In genomic region chr10:91635401-91636400, GRCh38 we compare ENCODE assay signal across 8 cellular contexts. TPM values are rescaled to one million over a fixed set of nuclear protein-coding genes. Genes with fewer than 3 reads are reported as not detected.
DNase-seq lines count a peak whose midpoint lies in the region; ATAC-seq and TF ChIP-seq lines count a peak whose summit lies in the region.

No MANE protein-coding gene starts in this region.

- no peak overlapping the region for H3K4me3 ChIP-seq in WI38 (ENCODE audit: low read depth, low read length)
- no peak overlapping the region for H3K4me3 ChIP-seq in mesendoderm (ENCODE audit: low read length)
- no peak overlapping the region for H3K4me3 ChIP-seq in suprapubic skin

- intact Hi-C loops in CD4-positive, alpha-beta T cell (cut with DNase I, micrococcal nuclease): loop anchor here (1.0 to 10.0 kb wide), 6 partner anchors 246 to 629 kb away; partner anchors contain the start of gene FGFBP3 (in 1 of the 2)

- no peaks in the 10 kb centered on the region for H3K79me1 ChIP-seq in mesendoderm (ENCODE audit: low read length)

- H3K27ac ChIP-seq in CD4-positive, alpha-beta T cell (ENCODE audit: low read depth, low read length): no peak overlapping the region
- H3K27ac ChIP-seq in mesendoderm (ENCODE audit: low read depth, low read length): no peak overlapping the region
- H3K27ac ChIP-seq in suprapubic skin: no peak overlapping the region

- H3K18ac ChIP-seq in mesendoderm (ENCODE audit: low read length): no peak overlapping the region

- CTCF ChIA-PET in CD4-positive, alpha-beta T cell (lab: Charles Lee): interaction anchor here (0.6 to 3.2 kb wide), 6 partner anchors 9 to 756 kb away, joined by 3 to 15 read pairs (median 4); no protein-coding TSS in a partner anchor

- no peaks in the 10 kb centered on the region for H3K9me3 ChIP-seq in CD4-positive, alpha-beta T cell (ENCODE audit: control insufficient read depth, low read length)
- no peaks in the 10 kb centered on the region for H3K9me3 ChIP-seq in suprapubic skin

- no peaks in the 10 kb centered on the region for H3K36me3 ChIP-seq in mesendoderm (ENCODE audit: control insufficient read depth, insufficient read depth, low read length)
- H3K36me3 ChIP-seq in suprapubic skin: no peaks in the 10 kb centered on the region

- no peak overlapping the region for H3K23ac ChIP-seq in mesendoderm (ENCODE audit: low read length)

- no peak for TF ChIP-seq POLR2A in suprapubic skin (IDR thresholded peaks at IDR 0.05)

- peaks cover 43% of the 10 kb centered on the region for H3K27me3 ChIP-seq in CD4-positive, alpha-beta T cell (ENCODE audit: control insufficient read depth, insufficient read depth, low read length)
- H3K27me3 ChIP-seq in mesendoderm (ENCODE audit: insufficient read depth, low read length, poor library complexity) (no peaks in the 10 kb centered on the region), suprapubic skin (no peaks in the 10 kb centered on the region)

- peak; percentile 57 for ATAC-seq in CD4-positive, alpha-beta T cell (ENCODE audit: poor library complexity)
- ATAC-seq in GM21423 (IDR thresholded peaks at IDR 0.05; ENCODE audit: unreplicated experiment): no peak

- peak in 6 of 10 experiments; percentile 3 to 19 (median 16) for DNase-seq in CD4-positive, alpha-beta T cell
- DNase-seq in GM20000 (ENCODE audit: low spot score): peak; percentile 66
- DNase-seq in NCI-H2081 treated with DMSO at 0.1 percent for 48 hours (lab: John Stamatoyannopoulos, UW): peak; percentile 14
- DNase-seq in endothelial cell (ENCODE audit: low spot score): peak; percentile 70
- peak; percentile 84 for DNase-seq in mesendoderm
- peak in 1 of 2 donors; percentile 67 for DNase-seq in suprapubic skin (ENCODE audit: low spot score in 2 of 2)

- no CpG with 5 or more reads among the region's 10 CpGs for WGBS in mesendoderm (ENCODE audit: extremely low coverage, insufficient coverage, low lambda C conversion rate)
- 40% methylated on average over 10 of the region's 10 CpGs for WGBS in suprapubic skin

- H3K27ac Mint-ChIP-seq in CD4-positive, alpha-beta T cell: no peak overlapping the region
- no peak overlapping the region for H3K27ac Mint-ChIP-seq in endothelial cell (ENCODE audit: unreplicated experiment)

- H4K5ac ChIP-seq in mesendoderm (ENCODE audit: low read length): no peak overlapping the region

- H4K8ac ChIP-seq in mesendoderm (ENCODE audit: low read depth, low read length): no peak overlapping the region

- peaks cover 67% of the 10 kb centered on the region for H3K27me3 Mint-ChIP-seq in CD4-positive, alpha-beta T cell
- H3K27me3 Mint-ChIP-seq in endothelial cell (ENCODE audit: unreplicated experiment): no peaks in the 10 kb centered on the region

- no peak for TF ChIP-seq EP300 in suprapubic skin (IDR thresholded peaks at IDR 0.05)

- no peaks in the 10 kb centered on the region for H3K79me2 ChIP-seq in mesendoderm (ENCODE audit: control insufficient read depth, insufficient read depth, low read length)

- no peak overlapping the region for H2BK15ac ChIP-seq in mesendoderm (replicated peaks; ENCODE audit: low read depth)

- POLR2A ChIA-PET in CD4-positive, alpha-beta T cell (lab: Charles Lee): interaction anchor here (1.3 kb wide), 1 partner anchor 337 kb away, joined by 11 read pairs; no protein-coding TSS in a partner anchor

- no peaks in the 10 kb centered on the region for H3K9me3 Mint-ChIP-seq in CD4-positive, alpha-beta T cell
- H3K9me3 Mint-ChIP-seq in endothelial cell (ENCODE audit: unreplicated experiment): no peaks in the 10 kb centered on the region

- H3K4me3 Mint-ChIP-seq in CD4-positive, alpha-beta T cell: no peak overlapping the region
- H3K4me3 Mint-ChIP-seq in endothelial cell (ENCODE audit: unreplicated experiment): no peak overlapping the region

- no peak overlapping the region for H2AK5ac ChIP-seq in mesendoderm (ENCODE audit: low read length)

- H2BK5ac ChIP-seq in mesendoderm (ENCODE audit: low read length): no peak overlapping the region

- no peak overlapping the region for H3K9ac ChIP-seq in mesendoderm (ENCODE audit: low read length)

- H2BK120ac ChIP-seq in mesendoderm (ENCODE audit: low read depth, low read length): no peak overlapping the region

- no peak overlapping the region for H3K56ac ChIP-seq in mesendoderm (ENCODE audit: low read length)

- H3K36me3 Mint-ChIP-seq in CD4-positive, alpha-beta T cell (ENCODE audit: low read depth): no peaks in the 10 kb centered on the region
- no peaks in the 10 kb centered on the region for H3K36me3 Mint-ChIP-seq in endothelial cell (ENCODE audit: low read depth, unreplicated experiment)

- H3K4me1 ChIP-seq in mesendoderm (ENCODE audit: control insufficient read depth, low read depth, low read length) (no peaks in the 10 kb centered on the region), suprapubic skin (peaks cover 53% of the 10 kb centered on the region)

- peaks cover 4% of the 10 kb centered on the region for H3K4me1 Mint-ChIP-seq in CD4-positive, alpha-beta T cell (ENCODE audit: low read depth)
- peaks cover 4% of the 10 kb centered on the region for H3K4me1 Mint-ChIP-seq in endothelial cell (ENCODE audit: unreplicated experiment)

- no peak overlapping the region for H3K4ac ChIP-seq in mesendoderm (ENCODE audit: low read depth, low read length)

- H3K4me2 ChIP-seq in mesendoderm (ENCODE audit: low read length): no peak overlapping the region

- TF ChIP-seq CTCF in CD4-positive, alpha-beta T cell (IDR thresholded peaks at IDR 0.05): peak; percentile 61
- TF ChIP-seq CTCF in GM20000 (IDR thresholded peaks at IDR 0.05; ENCODE audit: extremely low read depth, missing control alignments) (peak; percentile 36), WI38 (IDR thresholded peaks at IDR 0.05; ENCODE audit: low read depth, low read length) (peak; percentile 69), endothelial cell (IDR thresholded peaks at IDR 0.05; ENCODE audit: unreplicated experiment) (peak; percentile 64), suprapubic skin (IDR thresholded peaks at IDR 0.05) (peak; percentile 60 to 62)

RNA-seq across cellular contexts. Expression of gene PPP1R3C, which starts 2.8 kb away (rescaled TPM):
- total RNA-seq in CD4-positive, alpha-beta T cell: not detected
- total RNA-seq in endothelial cell (ENCODE audit: unreplicated experiment) (0.31 TPM), suprapubic skin (10 to 100 TPM in 1 of 4 donors, 1 to 10 TPM in 3; 4.8 to 10.3 (median 6.3) TPM)
- 0.42 TPM for polyA plus RNA-seq in mesendoderm (2013, experiment 1 of 2)
- polyA plus RNA-seq in mesendoderm (2013, experiment 2 of 2): 0.49 TPM
